Comparison of ENCODE assay signal across 10 cellular contexts in the genomic region with DNA sequence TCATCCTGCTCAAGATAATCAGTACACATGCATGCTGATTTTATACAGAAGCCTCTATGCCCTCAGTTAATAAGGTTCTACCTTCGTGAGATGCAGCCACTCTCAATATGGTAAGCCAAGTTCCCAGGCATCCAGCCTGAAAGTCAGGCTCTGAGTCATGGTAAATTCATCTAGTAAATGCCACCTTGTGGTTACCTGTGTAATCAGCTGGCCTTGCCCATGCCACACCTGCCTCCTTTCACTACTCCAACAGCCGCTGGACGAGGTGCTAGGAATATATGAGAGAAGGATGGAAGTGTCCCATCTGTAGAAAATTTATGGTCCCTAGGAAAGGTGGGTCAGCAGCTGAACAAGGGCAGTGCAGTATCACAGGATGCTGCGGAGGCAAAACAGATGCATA.
DNase-seq lines count a peak whose midpoint lies in the region; ATAC-seq and TF ChIP-seq lines count a peak whose summit lies in the region.
"Had no signal": no experiment of that assay in that cellular context is flagged by ENCODE, and none has a peak within 500 bp of the region (broad histone marks: within the 10 kb centered on the region; RNA-seq: fewer than 3 reads in every experiment).

No MANE protein-coding gene starts in this region.

- peaks cover 4 to 10% of the 10 kb centered on the region in 2 donors for H3K36me3 Mint-ChIP-seq in CD14-positive monocyte
- H3K36me3 Mint-ChIP-seq in activated T-cell treated with anti-CD3 and anti-CD28 coated beads, Interleukin-2, amount 50 U/mL, for 24 hours (ENCODE audit: low read depth), result peaks cover 17% of the 10 kb centered on the region

- peaks cover 2% of the 10 kb centered on the region for H3K4me1 Mint-ChIP-seq in CD14-positive monocyte
- H3K4me1 Mint-ChIP-seq in activated T-cell treated with anti-CD3 and anti-CD28 coated beads, Interleukin-2, amount 50 U/mL, for 24 hours (ENCODE audit: low read depth), result no peaks in the 10 kb centered on the region

- H3K9me3 ChIP-seq in mammary epithelial cell (replicated peaks; ENCODE audit: insufficient read depth, low read length), result no peaks in the 10 kb centered on the region
- no peaks in the 10 kb centered on the region for H3K9me3 ChIP-seq in mucosa of descending colon

- no peak overlapping the region for H3K4me3 ChIP-seq in mammary epithelial cell (replicated peaks in 1 of 3; ENCODE audit: insufficient read depth in 1 of 3, low read depth in 2 of 3, low read length in 3 of 3)
- H3K4me3 ChIP-seq in mucosa of descending colon, result no peak overlapping the region
- H3K4me3 ChIP-seq: K562 had no signal

- TF ChIP-seq CTCF in mammary epithelial cell (conservative IDR thresholded peaks at IDR 0.05 in 1 of 2, IDR thresholded peaks at IDR 0.05 in 1 of 2; ENCODE audit: extremely low read depth in 1 of 2, insufficient read depth in 1 of 2, low read depth in 1 of 2, low read length in 2 of 2), result peak; percentile 39 to 57
- TF ChIP-seq CTCF in mucosa of descending colon (IDR thresholded peaks at IDR 0.05), result no peak
- TF ChIP-seq CTCF in CD14-positive monocyte (IDR thresholded peaks at IDR 0.05), result no peak

- in situ Hi-C loops in G401 (cut with HindIII; ENCODE audit: low sequenced_read_pairs) (no loop called here), mammary epithelial cell (cut with MboI; ENCODE audit: low sequenced_read_pairs in 2 of 2) (no loop called here)

- H3K4me1 ChIP-seq in mammary epithelial cell (ENCODE audit: insufficient read depth, low read length) (peaks cover 14% of the 10 kb centered on the region), mucosa of descending colon (ENCODE audit: low read depth) (no peaks in the 10 kb centered on the region)

- no peaks in the 10 kb centered on the region for H4K20me1 ChIP-seq in mammary epithelial cell (ENCODE audit: insufficient read depth, low read length)

- 33% methylated on average over 4 of the region's 4 CpGs for WGBS in mammary epithelial cell (ENCODE audit: low coverage, missing lambda C conversion rate)

- DNase-seq in G401 (ENCODE audit: low spot score) (peak; percentile 64), NCI-H146 treated with DMSO at 0.1 percent for 48 hours (lab: John Stamatoyannopoulos, UW; ENCODE audit: unreplicated experiment) (peak; percentile 10), mammary epithelial cell (peak; percentile 94), mucosa of descending colon (peak in 2 of 3 donors; percentile 38 to 72), CD14-positive monocyte (ENCODE audit: low spot score) (no peak), ecto neural progenitor cell (ENCODE audit: low spot score) (no peak)
- no peak for DNase-seq in activated T-cell treated with anti-CD3 and anti-CD28 coated beads, Interleukin-2, amount 50 U/mL, for 24 hours
- no peak for DNase-seq in activated CD8-positive, alpha-beta memory T cell treated with anti-CD3 and anti-CD28 coated beads, Interleukin-2, amount 50 U/mL, for 48 hours
- DNase-seq: T-helper 2 cell had no signal

- H3K36me3 ChIP-seq in mammary epithelial cell (ENCODE audit: insufficient read depth, low read length) (no peaks in the 10 kb centered on the region), mucosa of descending colon (ENCODE audit: low read depth) (no peaks in the 10 kb centered on the region)

- H3K9ac ChIP-seq in mammary epithelial cell (ENCODE audit: insufficient read depth, low read length), result no peak overlapping the region

- H3K27ac ChIP-seq in mammary epithelial cell (ENCODE audit: insufficient read depth, low read depth, low read length), result no peak overlapping the region

- H3K27ac Mint-ChIP-seq in CD14-positive monocyte, result no peak overlapping the region
- H3K27ac Mint-ChIP-seq in activated T-cell treated with anti-CD3 and anti-CD28 coated beads, Interleukin-2, amount 50 U/mL, for 24 hours, result no peak overlapping the region

- no peak overlapping the region for H3K4me2 ChIP-seq in mammary epithelial cell (ENCODE audit: insufficient read depth, low read depth, low read length)

- no peaks in the 10 kb centered on the region for H3K9me3 Mint-ChIP-seq in CD14-positive monocyte
- no peaks in the 10 kb centered on the region for H3K9me3 Mint-ChIP-seq in activated T-cell treated with anti-CD3 and anti-CD28 coated beads, Interleukin-2, amount 50 U/mL, for 24 hours

- no peaks in the 10 kb centered on the region for H3K79me2 ChIP-seq in mammary epithelial cell (ENCODE audit: insufficient read depth, low read length)

- H3K27me3 ChIP-seq in mammary epithelial cell (ENCODE audit: insufficient read depth, low read length), result no peaks in the 10 kb centered on the region

- H2AFZ ChIP-seq in mammary epithelial cell (ENCODE audit: low read depth, low read length), result no peak overlapping the region

- no TSS peak for BruUV-seq in mammary epithelial cell (replicated peaks; lab: Mats Ljungman, UMichigan)

- CTCF ChIA-PET in mammary epithelial cell (lab: Charles Lee; ENCODE audit: low non-redundant PET), result interaction anchor here (0.6 kb wide), 1 partner anchor 234 kb away, joined by 3 read pairs; no protein-coding TSS in a partner anchor

- no peak overlapping the region for H3K4me3 Mint-ChIP-seq in CD14-positive monocyte
- H3K4me3 Mint-ChIP-seq in activated T-cell treated with anti-CD3 and anti-CD28 coated beads, Interleukin-2, amount 50 U/mL, for 24 hours, result no peak overlapping the region

- dilution Hi-C loops in mammary epithelial cell (cut with HindIII; ENCODE audit: low sequenced_read_pairs), result no loop called here

- H3K27me3 Mint-ChIP-seq in CD14-positive monocyte (ENCODE audit: low read depth in 3 of 3), result no peaks in the 10 kb centered on the region
- no peaks in the 10 kb centered on the region for H3K27me3 Mint-ChIP-seq in activated T-cell treated with anti-CD3 and anti-CD28 coated beads, Interleukin-2, amount 50 U/mL, for 24 hours

- peak; percentile 99 for ATAC-seq in mucosa of descending colon
- ATAC-seq: K562 had no signal

- intact Hi-C loops in mammary epithelial cell (cut with micrococcal nuclease) (loop anchor here (1.0 to 10.0 kb wide), 6 partner anchors 85 to 306 kb away; a partner anchor contains a TSS), mucosa of descending colon (cut with DNase I, micrococcal nuclease) (no loop called here), CD14-positive monocyte (cut with micrococcal nuclease) (no loop called here)

Comparison
In these comparisons a context has a peak if more than half of its experiments do, and no peak if none do; other contexts are left out.
1. DNase-seq: peak in G401 (single experiment), NCI-H146 treated with DMSO at 0.1 percent for 48 hours (single experiment), mammary epithelial cell (single experiment) and mucosa of descending colon (2 of 3); none in CD14-positive monocyte (single experiment), activated T-cell treated with anti-CD3 and anti-CD28 coated beads, Interleukin-2, amount 50 U/mL, for 24 hours (single experiment), activated CD8-positive, alpha-beta memory T cell treated with anti-CD3 and anti-CD28 coated beads, Interleukin-2, amount 50 U/mL, for 48 hours (single experiment) and ecto neural progenitor cell (single experiment).
2. CTCF ChIP-seq: peak in mammary epithelial cell (2 of 2); none in mucosa of descending colon (single experiment) and CD14-positive monocyte (single experiment).